ENCODE assay signal across 10 cellular contexts in genomic region chr19:13011653-13012389, GRCh38.
A peak's percentile ranks its signal among the peaks of the same experiment; 100 is the strongest.
DNase-seq lines count a peak whose midpoint lies in the region; ATAC-seq and TF ChIP-seq lines count a peak whose summit lies in the region.
"Had no signal": no experiment of that assay in that cellular context is flagged by ENCODE, and none has a peak within 500 bp of the region (broad histone marks: within the 10 kb centered on the region; RNA-seq: fewer than 3 reads in every experiment).

No MANE protein-coding gene starts in this region.

- DNase-seq in GM20000 (ENCODE audit: low spot score) (peak; percentile 55), medulla oblongata (ENCODE audit: extremely low spot score) (no peak)
- DNase-seq in stimulated activated naive B cell treated with anti-CD40 and anti-IgM and Interleukin-4, amounts not matched to agents 10 μg/mL and 1 μg/mL and 100 μg/mL, for 72 hours, result no peak
- no peak for DNase-seq in activated CD8-positive, alpha-beta memory T cell treated with anti-CD3 and anti-CD28 coated beads, Interleukin-2, amount 50 U/mL, for 48 hours
- DNase-seq: activated naive CD4-positive, alpha-beta T cell treated with anti-CD3 and anti-CD28 coated beads, Interleukin-2, amount 10 ng/mL, durations not matched to agents 7 days and 5 days; DMS 273 treated with DMSO at 0.1 percent for 48 hours; NCI-H1436 had no signal

- peaks cover 3% of the 10 kb centered on the region for H3K4me1 ChIP-seq in iPS-15b (ENCODE audit: control insufficient read depth, insufficient read depth, low read length)

- H3K4me3 ChIP-seq in iPS-15b (ENCODE audit: low read depth, low read length), result peak overlapping the region; percentile 37

- no peaks in the 10 kb centered on the region for H3K9me3 ChIP-seq in iPS-15b (ENCODE audit: control insufficient read depth, insufficient read depth, low read length)

- H3K36me3 Mint-ChIP-seq in stimulated activated naive B cell treated with anti-CD40 and anti-IgM and Interleukin-4, amounts not matched to agents 10 μg/mL and 1 μg/mL and 100 μg/mL, for 72 hours, result peaks cover 3 to 7% of the 10 kb centered on the region in 2 donors

- H3K36me3 ChIP-seq in iPS-15b (ENCODE audit: control insufficient read depth, insufficient read depth, low read length), result no peaks in the 10 kb centered on the region

- peaks cover 30 to 56% of the 10 kb centered on the region in 2 donors for H3K4me1 Mint-ChIP-seq in stimulated activated naive B cell treated with anti-CD40 and anti-IgM and Interleukin-4, amounts not matched to agents 10 μg/mL and 1 μg/mL and 100 μg/mL, for 72 hours

- peak overlapping the region; percentile 88 for H3K27ac Mint-ChIP-seq in stimulated activated naive B cell treated with anti-CD40 and anti-IgM and Interleukin-4, amounts not matched to agents 10 μg/mL and 1 μg/mL and 100 μg/mL, for 72 hours

- no peak overlapping the region for H3K9ac ChIP-seq in iPS-15b (ENCODE audit: low read depth, low read length)

- H3K9me3 Mint-ChIP-seq in stimulated activated naive B cell treated with anti-CD40 and anti-IgM and Interleukin-4, amounts not matched to agents 10 μg/mL and 1 μg/mL and 100 μg/mL, for 72 hours, result no peaks in the 10 kb centered on the region
- H3K9me3 Mint-ChIP-seq: activated naive CD4-positive, alpha-beta T cell treated with anti-CD3 and anti-CD28 coated beads, Interleukin-2, amount 10 ng/mL, durations not matched to agents 7 days and 5 days had no signal

- H3K4me3 Mint-ChIP-seq in stimulated activated naive B cell treated with anti-CD40 and anti-IgM and Interleukin-4, amounts not matched to agents 10 μg/mL and 1 μg/mL and 100 μg/mL, for 72 hours, result peak overlapping the region; percentile 32 to 48

- no peak for ATAC-seq in stimulated activated naive B cell treated with anti-CD40 and anti-IgM and Interleukin-4, amounts not matched to agents 10 μg/mL and 1 μg/mL and 100 μg/mL, for 72 hours (replicated peaks)
- ATAC-seq in GM21390 (IDR thresholded peaks at IDR 0.05; ENCODE audit: unreplicated experiment), result no peak

- H3K27me3 Mint-ChIP-seq in stimulated activated naive B cell treated with anti-CD40 and anti-IgM and Interleukin-4, amounts not matched to agents 10 μg/mL and 1 μg/mL and 100 μg/mL, for 72 hours, result peaks cover 58 to 84% of the 10 kb centered on the region in 2 donors

- TF ChIP-seq CTCF in GM20000 (IDR thresholded peaks at IDR 0.05; ENCODE audit: extremely low read depth, missing control alignments) (no peak), VCaP (conservative IDR thresholded peaks at IDR 0.05) (peak; percentile 18; the same call in 1 of the 2 replicates)

- peak overlapping the region; percentile 100 for H3K27ac ChIP-seq in VCaP

- H3K27me3 ChIP-seq in iPS-15b (ENCODE audit: control insufficient read depth, insufficient read depth, low read length), result peaks cover 96% of the 10 kb centered on the region
